In genomic region chr6:99424761-99425646, GRCh38 we compare ENCODE assay signal across 1 cellular context.
TF ChIP-seq lines count a peak whose summit lies in the region.

Gene PNISR, minus strand, starts transcription at chr6:99425308. Its CDS starts 10,649 bp downstream, at chr6:99414659.

TF ChIP-seq in HepG2, 621 proteins besides CTCF, POLR2A, EP300 and RAD21 (continued from another document and continues in another):
- TF ChIP-seq DZIP1 (CRISPR knock-in tag; IDR thresholded peaks at IDR 0.05) (no peak), JUNB (CRISPR knock-in tag; IDR thresholded peaks at IDR 0.05; ENCODE audit: borderline replicate concordance) (no peak), TFE3 (CRISPR knock-in tag; IDR thresholded peaks at IDR 0.05) (peak; percentile 77), NFIB (CRISPR knock-in tag; IDR thresholded peaks at IDR 0.05; ENCODE audit: borderline replicate concordance) (no peak), ZNF430 (CRISPR knock-in tag; IDR thresholded peaks at IDR 0.05) (no peak), SAP130 (CRISPR knock-in tag; IDR thresholded peaks at IDR 0.05; ENCODE audit: low read depth) (peak; percentile 64), ZFYVE20 (CRISPR knock-in tag; IDR thresholded peaks at IDR 0.05; ENCODE audit: borderline replicate concordance, low read depth) (no peak), REXO4 (CRISPR knock-in tag; IDR thresholded peaks at IDR 0.05; ENCODE audit: borderline replicate concordance) (no peak), CBX5 (CRISPR knock-in tag; IDR thresholded peaks at IDR 0.05; ENCODE audit: borderline replicate concordance) (no peak; the same call in 1 of the 2 replicates), ZNF772 (CRISPR knock-in tag; IDR thresholded peaks at IDR 0.05) (peak; percentile 87), ZSCAN31 (CRISPR knock-in tag; IDR thresholded peaks at IDR 0.05; ENCODE audit: low read depth) (peak; percentile 73; the same call in 1 of the 2 replicates), ZNF777 (CRISPR knock-in tag; IDR thresholded peaks at IDR 0.05) (no peak; the same call in 1 of the 2 replicates), ZNF3 (CRISPR knock-in tag; IDR thresholded peaks at IDR 0.05) (no peak), YEATS4 (CRISPR knock-in tag; IDR thresholded peaks at IDR 0.05; ENCODE audit: borderline replicate concordance) (peak; percentile 84), SALL2 (CRISPR knock-in tag; IDR thresholded peaks at IDR 0.05) (0 out of 2 replicates have a peak, but pooled peaks have one; percentile 39), ZNF414 (CRISPR knock-in tag; IDR thresholded peaks at IDR 0.05) (no peak), NR2C2 (CRISPR knock-in tag; IDR thresholded peaks at IDR 0.05; ENCODE audit: borderline replicate concordance) (peak; percentile 100), ZNF546 (CRISPR knock-in tag; conservative IDR thresholded peaks at IDR 0.05) (no peak), RAD51 (IDR thresholded peaks at IDR 0.05; ENCODE audit: borderline replicate concordance) (peak; percentile 84), ZNF770 (CRISPR knock-in tag; IDR thresholded peaks at IDR 0.05) (no peak), ZNF644 (CRISPR knock-in tag; IDR thresholded peaks at IDR 0.05; ENCODE audit: low read depth) (peak; percentile 65; the same call in 1 of the 2 replicates), IKZF5 (CRISPR knock-in tag; IDR thresholded peaks at IDR 0.05) (no peak; the same call in 1 of the 2 replicates), XBP1 (CRISPR knock-in tag; IDR thresholded peaks at IDR 0.05) (no peak), CCDC6 (CRISPR knock-in tag; IDR thresholded peaks at IDR 0.05) (0 out of 2 replicates have a peak, but pooled peaks have one; percentile 7), JDP2 (CRISPR knock-in tag; IDR thresholded peaks at IDR 0.05; ENCODE audit: borderline replicate concordance) (no peak), ZNF496 (CRISPR knock-in tag; IDR thresholded peaks at IDR 0.05; ENCODE audit: insufficient replicate concordance) (no peak), ETV5 (CRISPR knock-in tag; IDR thresholded peaks at IDR 0.05; ENCODE audit: borderline replicate concordance) (no peak), ZNF674 (CRISPR knock-in tag; IDR thresholded peaks at IDR 0.05; ENCODE audit: low read depth) (no peak), ZNF639 (CRISPR knock-in tag; conservative IDR thresholded peaks at IDR 0.05) (peak; percentile 38; the same call in 1 of the 2 replicates), ZNF230 (CRISPR knock-in tag; IDR thresholded peaks at IDR 0.05) (no peak), HMG20A (CRISPR knock-in tag; IDR thresholded peaks at IDR 0.05; ENCODE audit: borderline replicate concordance) (no peak), KAT8 (CRISPR knock-in tag; IDR thresholded peaks at IDR 0.05) (peak; percentile 92), ZNF484 (CRISPR knock-in tag; IDR thresholded peaks at IDR 0.05; ENCODE audit: borderline replicate concordance, low read depth) (no peak), ZC3H13 (CRISPR knock-in tag; IDR thresholded peaks at IDR 0.05) (no peak; the same call in 1 of the 2 replicates), TAF1 (CRISPR knock-in tag; IDR thresholded peaks at IDR 0.05) (peak; percentile 74), ZNF740 (CRISPR knock-in tag; IDR thresholded peaks at IDR 0.05) (0 out of 2 replicates have a peak, but pooled peaks have one; percentile 23), SNRNP70 (IDR thresholded peaks at IDR 0.05; ENCODE audit: low read depth, low read length) (no peak), ZBTB42 (CRISPR knock-in tag; IDR thresholded peaks at IDR 0.05) (no peak), ZNF552 (CRISPR knock-in tag; IDR thresholded peaks at IDR 0.05; ENCODE audit: borderline replicate concordance) (no peak), FOXO4 (CRISPR knock-in tag; conservative IDR thresholded peaks at IDR 0.05) (0 out of 2 replicates have a peak, but pooled peaks have one; percentile 63), ZNF878 (CRISPR knock-in tag; IDR thresholded peaks at IDR 0.05) (no peak), TERF1 (CRISPR knock-in tag; IDR thresholded peaks at IDR 0.05) (no peak), ZNF839 (CRISPR knock-in tag; IDR thresholded peaks at IDR 0.05; ENCODE audit: borderline replicate concordance) (no peak), NFE2L1 (CRISPR knock-in tag; IDR thresholded peaks at IDR 0.05; ENCODE audit: borderline replicate concordance) (no peak), ADNP (CRISPR knock-in tag; IDR thresholded peaks at IDR 0.05) (no peak), ZNF749 (CRISPR knock-in tag; IDR thresholded peaks at IDR 0.05; ENCODE audit: borderline replicate concordance) (peak; percentile 19; the same call in 1 of the 2 replicates), ZFP1 (CRISPR knock-in tag; IDR thresholded peaks at IDR 0.05) (0 out of 2 replicates have a peak, but pooled peaks have one; percentile 42), ZBTB44 (CRISPR knock-in tag; IDR thresholded peaks at IDR 0.05) (no peak)
